8 cellular contexts compared by ENCODE assay signal in genomic region chr17:64120972-64121786, GRCh38. TPM values are rescaled to one million over a fixed set of nuclear protein-coding genes. Genes with fewer than 3 reads are reported as not detected.
DNase-seq lines count a peak whose midpoint lies in the region; ATAC-seq and TF ChIP-seq lines count a peak whose summit lies in the region.
"Not testable (repeated sequence)": the region's sequence is repeated elsewhere in the genome, so short reads cannot be mapped to it uniquely, and the experiment has no call there.

No MANE protein-coding gene starts in this region.

- H3K9me3 ChIP-seq in T-helper 17 cell (ENCODE audit: control insufficient read depth, low read length, poor library complexity, severe bottlenecking); lower lobe of right lung; upper lobe of left lung: not testable (repeated sequence)

- H3K27ac Mint-ChIP-seq in T-helper 17 cell = peak overlapping the region; percentile 87
- H3K27ac Mint-ChIP-seq in activated naive CD4-positive, alpha-beta T cell treated with anti-CD3 and anti-CD28 coated beads, Interleukin-2, amount 50 U/mL, for 72 hours = peak overlapping the region; percentile 90 to 98

- peak; percentile 9 for TF ChIP-seq CTCF in GM12873 (IDR thresholded peaks at IDR 0.05; ENCODE audit: insufficient read depth, low read depth, low read length, missing control alignments)
- TF ChIP-seq CTCF in lower lobe of right lung (IDR thresholded peaks at IDR 0.05); upper lobe of left lung (IDR thresholded peaks at IDR 0.05): not testable (repeated sequence)

- ATAC-seq in GM19372 (IDR thresholded peaks at IDR 0.05; ENCODE audit: low read depth, unreplicated experiment) (peak; percentile 75), HG02759 (IDR thresholded peaks at IDR 0.05; ENCODE audit: unreplicated experiment) (peak; percentile 77), HG03442 (IDR thresholded peaks at IDR 0.05; ENCODE audit: unreplicated experiment) (peak; percentile 86), T-helper 17 cell (peak; percentile 76), lower lobe of right lung (peak; percentile 5 to 37), upper lobe of left lung (ENCODE audit: low FRiP score in 2 of 2) (peak in 1 of 2 donors; percentile 31)
- peak; percentile 65 to 77 for ATAC-seq in activated naive CD4-positive, alpha-beta T cell treated with anti-CD3 and anti-CD28 coated beads, Interleukin-2, amount 50 U/mL, for 72 hours

- H3K4me1 ChIP-seq in lower lobe of right lung (peaks cover 51% of the 10 kb centered on the region), upper lobe of left lung (peaks cover 41 to 60% (median 45%) of the 10 kb centered on the region in 4 donors)

- H3K9me3 Mint-ChIP-seq in activated naive CD4-positive, alpha-beta T cell treated with anti-CD3 and anti-CD28 coated beads, Interleukin-2, amount 50 U/mL, for 72 hours = not testable (repeated sequence)

- peaks cover 50% of the 10 kb centered on the region for H3K4me1 Mint-ChIP-seq in T-helper 17 cell

- TF ChIP-seq POLR2A in upper lobe of left lung (IDR thresholded peaks at IDR 0.05) = not testable (repeated sequence)

- not testable (repeated sequence) for H3K4me3 ChIP-seq in lower lobe of right lung, upper lobe of left lung

- H3K4me3 Mint-ChIP-seq in T-helper 17 cell = peak overlapping the region; percentile 87

- not testable (repeated sequence) for DNase-seq in T-helper 17 cell, lower lobe of right lung, upper lobe of left lung
- peak in 1 of 2 donors; percentile 48 for DNase-seq in activated naive CD4-positive, alpha-beta T cell treated with anti-CD3 and anti-CD28 coated beads, Interleukin-2, amount 50 U/mL, for 72 hours (ENCODE audit: low spot score in 2 of 2)

- peak overlapping the region; percentile 64 for H3K27ac ChIP-seq in lower lobe of right lung
- H3K27ac ChIP-seq in upper lobe of left lung = peak overlapping the region; percentile 23 to 75 (median 56)

- intact Hi-C loops in lower lobe of right lung (cut with DNase I) = not testable (repeated sequence)

- H3K27me3 ChIP-seq in lower lobe of right lung (ENCODE audit: low read depth); upper lobe of left lung: not testable (repeated sequence)

- not testable (repeated sequence) for H3K27me3 Mint-ChIP-seq in T-helper 17 cell

- H3K36me3 ChIP-seq in lower lobe of right lung, upper lobe of left lung: not testable (repeated sequence)

- 74 to 82% methylated on average over 13 of the region's 13 CpGs for WGBS in upper lobe of left lung, 2 donors

- not testable (repeated sequence) for H3K36me3 Mint-ChIP-seq in T-helper 17 cell (ENCODE audit: low read depth)
- peaks cover 0 to 32% of the 10 kb centered on the region in 2 donors for H3K36me3 Mint-ChIP-seq in activated naive CD4-positive, alpha-beta T cell treated with anti-CD3 and anti-CD28 coated beads, Interleukin-2, amount 50 U/mL, for 72 hours

- TF ChIP-seq EP300 in upper lobe of left lung (IDR thresholded peaks at IDR 0.05) = not testable (repeated sequence)

RNA-seq across cellular contexts. Expression of gene ERN1, which starts 8.8 kb away (rescaled TPM):
- total RNA-seq in T-helper 17 cell (100 to 1,000 TPM; 185 to 196 TPM), lower lobe of right lung (39.7 TPM), upper lobe of left lung (10 to 100 TPM; 32.8 to 65.0 (median 41.9) TPM)
- 10 to 100 TPM; 23.7 to 24.1 TPM for total RNA-seq in activated naive CD4-positive, alpha-beta T cell treated with anti-CD3 and anti-CD28 coated beads, Interleukin-2, amount 50 U/mL, for 72 hours
